In the genomic region with DNA sequence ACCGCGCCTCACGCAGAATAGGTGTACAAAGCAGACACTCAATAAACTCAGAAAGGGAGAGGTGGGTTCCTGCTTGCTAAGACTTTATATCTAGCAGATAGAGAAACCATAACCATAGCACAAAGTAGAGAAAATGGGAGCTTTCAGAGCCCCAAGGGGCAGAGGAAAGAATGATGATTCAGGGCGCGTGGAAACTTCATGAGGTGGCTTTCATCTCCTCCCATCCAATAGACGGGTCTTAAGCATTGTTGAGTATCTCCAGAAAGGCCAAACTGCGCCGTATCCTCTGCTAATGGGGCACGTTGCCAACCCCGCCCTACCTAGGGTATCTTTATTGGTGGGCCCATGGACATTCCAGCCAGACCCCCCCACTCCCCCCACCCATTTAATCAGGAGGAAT, we compare ENCODE assay signal across 16 cellular contexts. TPM values are rescaled to one million over a fixed set of nuclear protein-coding genes. Genes with fewer than 3 reads are reported as not detected.
DNase-seq lines count a peak whose midpoint lies in the region; ATAC-seq and TF ChIP-seq lines count a peak whose summit lies in the region.
"Had no signal": no experiment of that assay in that cellular context is flagged by ENCODE, and none has a peak within 500 bp of the region (broad histone marks: within the 10 kb centered on the region; RNA-seq: fewer than 3 reads in every experiment).

No MANE protein-coding gene starts in this region.

- H2AFZ ChIP-seq in smooth muscle cell (ENCODE audit: low read depth): no peak overlapping the region

- peak overlapping the region; percentile 39 for H3K4me3 Mint-ChIP-seq in activated naive CD4-positive, alpha-beta T cell treated with anti-CD3 and anti-CD28 coated beads, Interleukin-2, amount 10 ng/mL, durations not matched to agents 7 days and 5 days
- H3K4me3 Mint-ChIP-seq in WTC11 (peak overlapping the region; percentile 59), memory B cell (peak overlapping the region; percentile 46)
- peak overlapping the region; percentile 42 for H3K4me3 Mint-ChIP-seq in stimulated activated naive CD8-positive, alpha-beta T cell treated with anti-CD3 and anti-CD28 coated beads, Interleukin-15, Interleukin-2, amounts not matched to agents 100 ng/mL and 50 ng/mL, for 24 hours

- H3K27me3 Mint-ChIP-seq in activated naive CD4-positive, alpha-beta T cell treated with anti-CD3 and anti-CD28 coated beads, Interleukin-2, amount 10 ng/mL, durations not matched to agents 7 days and 5 days: peaks cover 60% of the 10 kb centered on the region
- H3K27me3 Mint-ChIP-seq in WTC11 (ENCODE audit: low read depth) (peaks cover 22% of the 10 kb centered on the region), memory B cell (no peaks in the 10 kb centered on the region)
- H3K27me3 Mint-ChIP-seq in stimulated activated naive CD8-positive, alpha-beta T cell treated with anti-CD3 and anti-CD28 coated beads, Interleukin-15, Interleukin-2, amounts not matched to agents 100 ng/mL and 50 ng/mL, for 24 hours: peaks cover 43% of the 10 kb centered on the region

- CTCF ChIA-PET in activated naive CD4-positive, alpha-beta T cell treated with anti-CD3 and anti-CD28 coated beads, Interleukin-2, amount 10 ng/mL, durations not matched to agents 7 days and 5 days (lab: Charles Lee): interaction anchor here (1.2 kb wide), 1 partner anchor 96 kb away, joined by 4 read pairs; no protein-coding TSS in a partner anchor
- CTCF ChIA-PET in WTC11 (lab: Charles Lee): interaction anchor here (2.8 to 4.1 kb wide), 3 partner anchors 22 to 98 kb away, joined by 19 to 25 read pairs (median 22); no protein-coding TSS in a partner anchor

- no peaks in the 10 kb centered on the region for H4K20me1 ChIP-seq in smooth muscle cell (ENCODE audit: low read depth)

- H3K27ac Mint-ChIP-seq in activated naive CD4-positive, alpha-beta T cell treated with anti-CD3 and anti-CD28 coated beads, Interleukin-2, amount 10 ng/mL, durations not matched to agents 7 days and 5 days: peak overlapping the region; percentile 19
- H3K27ac Mint-ChIP-seq in WTC11: no peak overlapping the region
- no peak overlapping the region for H3K27ac Mint-ChIP-seq in memory B cell
- H3K27ac Mint-ChIP-seq in stimulated activated naive CD8-positive, alpha-beta T cell treated with anti-CD3 and anti-CD28 coated beads, Interleukin-15, Interleukin-2, amounts not matched to agents 100 ng/mL and 50 ng/mL, for 24 hours: no peak overlapping the region

- H3K4me1 Mint-ChIP-seq in activated naive CD4-positive, alpha-beta T cell treated with anti-CD3 and anti-CD28 coated beads, Interleukin-2, amount 10 ng/mL, durations not matched to agents 7 days and 5 days: peaks cover 6% of the 10 kb centered on the region
- H3K4me1 Mint-ChIP-seq in WTC11 (peaks cover 29% of the 10 kb centered on the region), memory B cell (peaks cover 2% of the 10 kb centered on the region)
- H3K4me1 Mint-ChIP-seq in stimulated activated naive CD8-positive, alpha-beta T cell treated with anti-CD3 and anti-CD28 coated beads, Interleukin-15, Interleukin-2, amounts not matched to agents 100 ng/mL and 50 ng/mL, for 24 hours (ENCODE audit: low read depth): peaks cover 14% of the 10 kb centered on the region

- H3K36me3 Mint-ChIP-seq in activated naive CD4-positive, alpha-beta T cell treated with anti-CD3 and anti-CD28 coated beads, Interleukin-2, amount 10 ng/mL, durations not matched to agents 7 days and 5 days: peaks cover 2% of the 10 kb centered on the region
- H3K36me3 Mint-ChIP-seq in WTC11 (no peaks in the 10 kb centered on the region), memory B cell (no peaks in the 10 kb centered on the region)
- no peaks in the 10 kb centered on the region for H3K36me3 Mint-ChIP-seq in stimulated activated naive CD8-positive, alpha-beta T cell treated with anti-CD3 and anti-CD28 coated beads, Interleukin-15, Interleukin-2, amounts not matched to agents 100 ng/mL and 50 ng/mL, for 24 hours (ENCODE audit: low read depth)

- no peak for ATAC-seq in WTC11
- no peak for ATAC-seq in memory B cell (ENCODE audit: low read depth)
- ATAC-seq in HG03457 (IDR thresholded peaks at IDR 0.05; ENCODE audit: unreplicated experiment): no peak

- H3K9ac ChIP-seq in smooth muscle cell (ENCODE audit: low read depth): no peak overlapping the region

- no peaks in the 10 kb centered on the region for H3K36me3 ChIP-seq in smooth muscle cell (ENCODE audit: low read depth)
- H3K36me3 ChIP-seq: breast epithelium had no signal

- WGBS in smooth muscle cell (ENCODE audit: low lambda C conversion rate): 90% methylated on average over 10 of the region's 10 CpGs

- H3K79me2 ChIP-seq in smooth muscle cell (ENCODE audit: low read depth): no peaks in the 10 kb centered on the region
- H3K79me2 ChIP-seq: hepatocyte had no signal

- POLR2A ChIA-PET in WTC11 (lab: Charles Lee): no interaction called here

- H3K27ac ChIP-seq in smooth muscle cell (ENCODE audit: low read depth): no peak overlapping the region
- H3K27ac ChIP-seq: breast epithelium, hepatocyte had no signal

- no peak for DNase-seq in activated naive CD4-positive, alpha-beta T cell treated with anti-CD3 and anti-CD28 coated beads, Interleukin-2, amount 10 ng/mL, durations not matched to agents 7 days and 5 days
- DNase-seq in activated naive CD4-positive, alpha-beta T cell treated with Interleukin-2 at 50 U/mL for 16 hours: no peak
- DNase-seq in WTC11 (ENCODE audit: low spot score) (no peak), memory B cell (ENCODE audit: low spot score in 2 of 2) (no peak), GM20000 (ENCODE audit: low spot score) (no peak), smooth muscle cell (lab: John Stamatoyannopoulos, UW; ENCODE audit: unreplicated experiment) (no peak)
- DNase-seq: activated gamma-delta T cell treated with Interleukin-2 at 50 U/mL for 16 hours; effector CD4-positive, alpha-beta T cell; left cardiac atrium; NCI-H226 had no signal

- TF ChIP-seq CTCF in WTC11 (IDR thresholded peaks at IDR 0.05) (no peak), GM20000 (IDR thresholded peaks at IDR 0.05; ENCODE audit: extremely low read depth, missing control alignments) (no peak), smooth muscle cell (IDR thresholded peaks at IDR 0.05; ENCODE audit: borderline replicate concordance, insufficient read depth, poor library complexity, severe bottlenecking) (no peak)

- H3K9me3 Mint-ChIP-seq in activated naive CD4-positive, alpha-beta T cell treated with anti-CD3 and anti-CD28 coated beads, Interleukin-2, amount 10 ng/mL, durations not matched to agents 7 days and 5 days: no peaks in the 10 kb centered on the region
- H3K9me3 Mint-ChIP-seq in WTC11: no peaks in the 10 kb centered on the region
- H3K9me3 Mint-ChIP-seq in memory B cell: no peaks in the 10 kb centered on the region
- no peaks in the 10 kb centered on the region for H3K9me3 Mint-ChIP-seq in stimulated activated naive CD8-positive, alpha-beta T cell treated with anti-CD3 and anti-CD28 coated beads, Interleukin-15, Interleukin-2, amounts not matched to agents 100 ng/mL and 50 ng/mL, for 24 hours

- no peak overlapping the region for H3K4me2 ChIP-seq in smooth muscle cell

- no peaks in the 10 kb centered on the region for H3K4me1 ChIP-seq in smooth muscle cell (ENCODE audit: low read depth)
- H3K4me1 ChIP-seq: breast epithelium had no signal

- peaks cover 28% of the 10 kb centered on the region for H3K27me3 ChIP-seq in smooth muscle cell (ENCODE audit: low read depth)

- H3F3A ChIP-seq in smooth muscle cell (ENCODE audit: low read depth): no peaks in the 10 kb centered on the region

- no peaks in the 10 kb centered on the region for H3K9me3 ChIP-seq in smooth muscle cell (replicated peaks; ENCODE audit: low read depth)
- H3K9me3 ChIP-seq: breast epithelium had no signal

- no peak overlapping the region for H3K4me3 ChIP-seq in smooth muscle cell

TF ChIP-seq in WTC11, 78 proteins besides CTCF, POLR2A, EP300 and RAD21 (continues in another document):
- TF ChIP-seq IRF2 (CRISPR knock-in tag; IDR thresholded peaks at IDR 0.05; ENCODE audit: borderline replicate concordance, low read depth) (no peak), USF1 (CRISPR knock-in tag; IDR thresholded peaks at IDR 0.05) (no peak), FOXJ3 (CRISPR knock-in tag; IDR thresholded peaks at IDR 0.05; ENCODE audit: borderline replicate concordance) (no peak), MLX (CRISPR knock-in tag; IDR thresholded peaks at IDR 0.05) (no peak), RELA (CRISPR knock-in tag; IDR thresholded peaks at IDR 0.05; ENCODE audit: borderline replicate concordance) (no peak), MAX (CRISPR knock-in tag; IDR thresholded peaks at IDR 0.05) (no peak), TEAD4 (CRISPR knock-in tag; IDR thresholded peaks at IDR 0.05) (no peak), NR3C1 (CRISPR knock-in tag; conservative IDR thresholded peaks at IDR 0.05; ENCODE audit: low read depth) (no peak), CREB1 (CRISPR knock-in tag; IDR thresholded peaks at IDR 0.05) (no peak)
- TF ChIP-seq, protein P1, sequence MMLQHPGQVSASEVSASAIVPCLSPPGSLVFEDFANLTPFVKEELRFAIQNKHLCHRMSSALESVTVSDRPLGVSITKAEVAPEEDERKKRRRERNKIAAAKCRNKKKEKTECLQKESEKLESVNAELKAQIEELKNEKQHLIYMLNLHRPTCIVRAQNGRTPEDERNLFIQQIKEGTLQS (CRISPR knock-in tag; conservative IDR thresholded peaks at IDR 0.05): no peak

RNA-seq across cellular contexts. Expression of gene MIXL1, which starts 0.8 kb away (rescaled TPM):
- 5.1 to 6.4 TPM (median 5.6 TPM) in 3 replicates for total RNA-seq in WTC11 (2021)
- 0.04 TPM in 1 of 2 replicates, not detected in the other for total RNA-seq in smooth muscle cell
- polyA plus RNA-seq in smooth muscle cell: 0.27 and 0.34 TPM in 2 replicates
- total RNA-seq: breast epithelium; left cardiac atrium; pulmonary artery endothelial cell; T-helper 2 cell treated with Interferon-gamma antibody and Interleukin-4, amounts not matched to agents 100 ng/mL and 5 ng/mL, for 36 hours had no signal

RNA-seq across cellular contexts. Expression of gene ACBD3, which starts 36.1 kb away (rescaled TPM):
- total RNA-seq in WTC11 (2021) (30.5 to 38.9 TPM (median 31.1 TPM) in 3 replicates), smooth muscle cell (118 and 125 TPM in 2 replicates)
- 81.2 and 82.0 TPM in 2 replicates for polyA plus RNA-seq in smooth muscle cell
